ENCODE assay signal across 15 cellular contexts in genomic region chr17:21463204-21463661, GRCh38.
A peak's percentile ranks its signal among the peaks of the same experiment; 100 is the strongest.
DNase-seq lines count a peak whose midpoint lies in the region; ATAC-seq lines count a peak whose summit lies in the region.
"Had no signal": no experiment of that assay in that cellular context is flagged by ENCODE, and none has a peak within 500 bp of the region (broad histone marks: within the 10 kb centered on the region; RNA-seq: fewer than 3 reads in every experiment).

No MANE protein-coding gene starts in this region.

- H3K9me3 Mint-ChIP-seq in activated CD4-positive, alpha-beta T cell treated with anti-CD3 and anti-CD28 coated beads for 36 hours (ENCODE audit: low read depth): no peaks in the 10 kb centered on the region
- no peaks in the 10 kb centered on the region for H3K9me3 Mint-ChIP-seq in activated CD4-positive, alpha-beta memory T cell treated with anti-CD3 and anti-CD28 coated beads for 36 hours

- H3K4me3 Mint-ChIP-seq in activated CD4-positive, alpha-beta T cell treated with anti-CD3 and anti-CD28 coated beads for 36 hours: no peak overlapping the region
- no peak overlapping the region for H3K4me3 Mint-ChIP-seq in activated CD4-positive, alpha-beta memory T cell treated with anti-CD3 and anti-CD28 coated beads for 36 hours

- CTCF ChIA-PET in activated CD4-positive, alpha-beta T cell treated with anti-CD3 and anti-CD28 coated beads for 36 hours (lab: Charles Lee): no interaction called here
- CTCF ChIA-PET in activated CD4-positive, alpha-beta memory T cell treated with anti-CD3 and anti-CD28 coated beads for 36 hours (lab: Charles Lee): no interaction called here

- peaks cover 13% of the 10 kb centered on the region for H3K27me3 Mint-ChIP-seq in activated CD4-positive, alpha-beta T cell treated with anti-CD3 and anti-CD28 coated beads for 36 hours
- peaks cover 12% of the 10 kb centered on the region for H3K27me3 Mint-ChIP-seq in activated CD4-positive, alpha-beta memory T cell treated with anti-CD3 and anti-CD28 coated beads for 36 hours

- peak overlapping the region; percentile 24 for H3K27ac Mint-ChIP-seq in activated CD4-positive, alpha-beta T cell treated with anti-CD3 and anti-CD28 coated beads for 36 hours
- no peak overlapping the region for H3K27ac Mint-ChIP-seq in activated CD4-positive, alpha-beta memory T cell treated with anti-CD3 and anti-CD28 coated beads for 36 hours

- peak overlapping the region; percentile 30 for H3K4me3 ChIP-seq in iPS-11a (ENCODE audit: low read depth, low read length)
- H3K4me3 ChIP-seq in rectal smooth muscle tissue (ENCODE audit: low read length): peak overlapping the region; percentile 29

- DNase-seq in activated CD4-positive, alpha-beta T cell treated with anti-CD3 and anti-CD28 coated beads for 36 hours: peak; percentile 36
- no peak for DNase-seq in activated CD4-positive, alpha-beta T cell treated with anti-CD3 and anti-CD28 coated beads for 1 hour
- peak; percentile 27 for DNase-seq in activated CD4-positive, alpha-beta memory T cell treated with anti-CD3 and anti-CD28 coated beads for 36 hours
- no peak for DNase-seq in MV-4-11 (lab: John Stamatoyannopoulos, UW)
- DNase-seq: 8988T; Caco-2; central memory CD4-positive, alpha-beta T cell; NCI-H345; stimulated activated CD4-positive, alpha-beta T cell treated with anti-CD3 and anti-CD28 coated beads, Interleukin-4, amount 100 ng/mL, for 1 hour; uterus had no signal

- H3K9ac ChIP-seq in rectal smooth muscle tissue (ENCODE audit: low read length): no peak overlapping the region

- intact Hi-C loops in activated CD4-positive, alpha-beta T cell treated with anti-CD3 and anti-CD28 coated beads for 36 hours (cut with DNase I, micrococcal nuclease): no loop called here
- intact Hi-C loops in activated CD4-positive, alpha-beta memory T cell treated with anti-CD3 and anti-CD28 coated beads for 36 hours (cut with micrococcal nuclease): no loop called here

- peaks cover 3% of the 10 kb centered on the region for H3K27me3 ChIP-seq in rectal smooth muscle tissue (ENCODE audit: control insufficient read depth, insufficient read depth, low read length)
- H3K27me3 ChIP-seq: uterus had no signal

- H3K36me3 ChIP-seq in rectal smooth muscle tissue (ENCODE audit: control insufficient read depth, insufficient read depth, low read length): no peaks in the 10 kb centered on the region
- H3K36me3 ChIP-seq: gastroesophageal sphincter, uterus had no signal

- no peaks in the 10 kb centered on the region for H3K36me3 Mint-ChIP-seq in activated CD4-positive, alpha-beta T cell treated with anti-CD3 and anti-CD28 coated beads for 36 hours (ENCODE audit: low read depth)
- H3K36me3 Mint-ChIP-seq in activated CD4-positive, alpha-beta memory T cell treated with anti-CD3 and anti-CD28 coated beads for 36 hours: no peaks in the 10 kb centered on the region

- H3K27ac ChIP-seq in rectal smooth muscle tissue (ENCODE audit: low read depth, low read length): no peak overlapping the region
- H3K27ac ChIP-seq: gastroesophageal sphincter, uterus had no signal

- peak; percentile 75 for ATAC-seq in activated CD4-positive, alpha-beta T cell treated with anti-CD3 and anti-CD28 coated beads for 36 hours
- ATAC-seq in HG03378 (IDR thresholded peaks at IDR 0.05; ENCODE audit: unreplicated experiment) (no peak), HG03439 (IDR thresholded peaks at IDR 0.05; ENCODE audit: unreplicated experiment) (no peak)
- ATAC-seq: gastroesophageal sphincter had no signal

- POLR2A ChIA-PET in activated CD4-positive, alpha-beta T cell treated with anti-CD3 and anti-CD28 coated beads for 36 hours (lab: Charles Lee): no interaction called here
- POLR2A ChIA-PET in activated CD4-positive, alpha-beta memory T cell treated with anti-CD3 and anti-CD28 coated beads for 36 hours (lab: Charles Lee): no interaction called here

- peaks cover 13% of the 10 kb centered on the region for H3K4me1 Mint-ChIP-seq in activated CD4-positive, alpha-beta T cell treated with anti-CD3 and anti-CD28 coated beads for 36 hours
- H3K4me1 Mint-ChIP-seq in activated CD4-positive, alpha-beta memory T cell treated with anti-CD3 and anti-CD28 coated beads for 36 hours (ENCODE audit: low read depth): peaks cover 4% of the 10 kb centered on the region

- H3K4me1 ChIP-seq in rectal smooth muscle tissue (ENCODE audit: control insufficient read depth, insufficient read depth, low read length): no peaks in the 10 kb centered on the region
- H3K4me1 ChIP-seq: Caco-2, uterus had no signal

Comparison
In these comparisons a context has a peak if more than half of its experiments do, and no peak if none do; other contexts are left out.
1. DNase-seq: peak in activated CD4-positive, alpha-beta T cell treated with anti-CD3 and anti-CD28 coated beads for 36 hours (single experiment) and activated CD4-positive, alpha-beta memory T cell treated with anti-CD3 and anti-CD28 coated beads for 36 hours (single experiment); none in activated CD4-positive, alpha-beta T cell treated with anti-CD3 and anti-CD28 coated beads for 1 hour (single experiment) and MV-4-11 (single experiment).